In the genomic region with DNA sequence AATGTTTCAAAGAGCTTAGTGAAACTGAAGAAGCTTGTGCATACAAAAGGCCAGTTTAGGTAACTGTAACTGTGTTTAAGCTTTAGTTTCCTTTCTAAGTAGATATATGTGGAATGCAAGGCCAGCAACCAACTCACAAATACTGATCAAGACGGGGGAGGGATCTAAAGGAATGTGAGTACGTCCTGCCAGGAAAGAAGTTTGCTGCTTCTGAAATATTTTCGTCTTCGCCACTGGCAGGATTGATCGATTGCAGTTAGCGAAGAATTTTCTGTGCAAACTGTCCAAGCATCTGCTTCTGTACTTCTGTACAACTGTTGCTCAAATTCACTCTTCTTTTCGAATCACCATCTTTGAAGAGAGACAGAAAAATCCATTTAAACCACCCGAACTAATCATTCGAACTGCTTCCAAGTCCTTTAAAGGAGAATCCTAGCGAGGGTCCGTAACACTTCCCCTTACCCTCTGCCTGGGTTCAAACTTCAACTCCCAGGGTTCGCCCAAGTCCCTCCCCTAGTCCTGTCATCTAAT, we compare ENCODE assay signal across 8 cellular contexts. TPM values are rescaled to one million over a fixed set of nuclear protein-coding genes. Genes with fewer than 3 reads are reported as not detected.
DNase-seq lines count a peak whose midpoint lies in the region; ATAC-seq, FAIRE-seq and TF ChIP-seq lines count a peak whose summit lies in the region.

No MANE protein-coding gene starts in this region.

- H3K27ac Mint-ChIP-seq in glutamatergic neuron (ENCODE audit: unreplicated experiment) = peak overlapping the region; percentile 93

- H3K27ac ChIP-seq in right atrium auricular region (peak overlapping the region; percentile 92 to 94), VCaP (peak overlapping the region; percentile 81), spleen (peak overlapping the region; percentile 80 to 97 (median 96))

- H3K4me3 ChIP-seq in right atrium auricular region (peak overlapping the region; percentile 64 to 67), spleen (peak overlapping the region in 7 of 8 donors; percentile 48 to 84 (median 60))

- H3K9me3 ChIP-seq in right atrium auricular region (no peaks in the 10 kb centered on the region), spleen (no peaks in the 10 kb centered on the region)

- H3K4me3 Mint-ChIP-seq in glutamatergic neuron (ENCODE audit: unreplicated experiment) = peak overlapping the region; percentile 95

- H3K4me1 Mint-ChIP-seq in glutamatergic neuron (ENCODE audit: low read depth, unreplicated experiment) = peaks cover 5% of the 10 kb centered on the region

- no peak for TF ChIP-seq POLR2A in spleen (IDR thresholded peaks at IDR 0.05)

- H3K27me3 ChIP-seq in right atrium auricular region = no peaks in the 10 kb centered on the region
- no peaks in the 10 kb centered on the region for H3K27me3 ChIP-seq in spleen (replicated peaks in 1 of 7)

- H3K4me1 ChIP-seq in right atrium auricular region (peaks cover 0 to 5% of the 10 kb centered on the region in 2 donors), spleen (peaks cover 0 to 38% (median 11%) of the 10 kb centered on the region in 6 donors)

- H3K27me3 Mint-ChIP-seq in glutamatergic neuron (ENCODE audit: unreplicated experiment) = peaks cover 2% of the 10 kb centered on the region

- no peak for FAIRE-seq in RCC 7860 (lab: Jason Lieb, UNC)

- no peaks in the 10 kb centered on the region for H3K36me3 Mint-ChIP-seq in glutamatergic neuron (ENCODE audit: unreplicated experiment)

- peaks cover 10% of the 10 kb centered on the region for H3K9me3 Mint-ChIP-seq in glutamatergic neuron (ENCODE audit: unreplicated experiment)

- TF ChIP-seq CTCF in right atrium auricular region (IDR thresholded peaks at IDR 0.05) (no peak), VCaP (conservative IDR thresholded peaks at IDR 0.05) (no peak), glutamatergic neuron (IDR thresholded peaks at IDR 0.05; ENCODE audit: partially characterized antibody, unreplicated experiment) (no peak), spleen (IDR thresholded peaks at IDR 0.05 in 8 of 11, conservative IDR thresholded peaks at IDR 0.05 in 3 of 11) (no peak)

- 2 to 36% (median 3%) methylated on average over 11 to 12 of the region's 12 CpGs for WGBS in spleen, 5 donors

- no peak for ATAC-seq in left cardiac atrium
- ATAC-seq in GM21423 (IDR thresholded peaks at IDR 0.05; ENCODE audit: unreplicated experiment) = no peak

- intact Hi-C loops in left cardiac atrium (cut with DNase I) = no loop called here
- intact Hi-C loops in spleen (cut with DNase I; ENCODE audit: low total_unique reads) = no loop called here

- DNase-seq in right atrium auricular region (ENCODE audit: low spot score) (no peak), left cardiac atrium (no peak), glutamatergic neuron (no peak), spleen (no peak), T-helper 9 cell (no peak), RCC 7860 (ENCODE audit: low spot score) (no peak)

- H3K36me3 ChIP-seq in right atrium auricular region (no peaks in the 10 kb centered on the region), spleen (no peaks in the 10 kb centered on the region)

RNA-seq across cellular contexts. Expression of gene INTS6L, which starts 0.4 kb away (rescaled TPM):
- total RNA-seq in right atrium auricular region (10 to 100 TPM in 1 of 2 donors, 1 to 10 TPM in 1; 9.9 to 12.2 TPM), left cardiac atrium (10 to 100 TPM in 1 of 2 donors, 1 to 10 TPM in 1; 9.4 to 11.0 TPM), glutamatergic neuron (ENCODE audit: unreplicated experiment) (15.2 TPM), spleen (10 to 100 TPM; 17.8 to 36.0 (median 19.2) TPM)
- polyA plus RNA-seq in spleen = 10 to 100 TPM; 17.5 to 35.6 (median 20.7) TPM
